ENCODE assay signal across 9 cellular contexts in genomic region chr3:40780801-40781406, GRCh38.
DNase-seq lines count a peak whose midpoint lies in the region; ATAC-seq, FAIRE-seq and TF ChIP-seq lines count a peak whose summit lies in the region.
"Had no signal": no experiment of that assay in that cellular context is flagged by ENCODE, and none has a peak within 500 bp of the region (broad histone marks: within the 10 kb centered on the region; RNA-seq: fewer than 3 reads in every experiment).

No MANE protein-coding gene starts in this region.

- H3K4me2 ChIP-seq in endothelial cell of umbilical vein (ENCODE audit: insufficient read depth, low read length), result no peak overlapping the region

- BruUV-seq in endothelial cell of umbilical vein (replicated peaks; lab: Mats Ljungman, UMichigan), result no TSS peak

- no peaks in the 10 kb centered on the region for H3K9me3 ChIP-seq in endothelial cell of umbilical vein (replicated peaks; ENCODE audit: control insufficient read depth, insufficient read depth, low read length)
- no peaks in the 10 kb centered on the region for H3K9me3 ChIP-seq in thoracic aorta

- no peaks in the 10 kb centered on the region for H3K36me3 ChIP-seq in endothelial cell of umbilical vein (ENCODE audit: control insufficient read depth in 2 of 2, extremely low read depth in 1 of 2, insufficient read depth in 2 of 2, low read length in 2 of 2)
- no peaks in the 10 kb centered on the region for H3K36me3 ChIP-seq in thoracic aorta

- H3K27ac ChIP-seq in endothelial cell of umbilical vein (ENCODE audit: insufficient read depth, low read depth, low read length) (no peak overlapping the region), thoracic aorta (peak overlapping the region; percentile 75 to 85)
- H3K27ac ChIP-seq: SK-N-MC had no signal

- no peak overlapping the region for H3K9ac ChIP-seq in endothelial cell of umbilical vein (replicated peaks; ENCODE audit: extremely low read depth, insufficient read depth, low read length)

- H3K9me1 ChIP-seq in endothelial cell of umbilical vein (replicated peaks; ENCODE audit: control insufficient read depth, extremely low read depth, insufficient read depth, low read length), result no peaks in the 10 kb centered on the region

- ATAC-seq in thoracic aorta (ENCODE audit: insufficient number of reproducible peaks, low FRiP score, low read depth) (peak; percentile 17), HG03175 (IDR thresholded peaks at IDR 0.05; ENCODE audit: unreplicated experiment) (no peak)

- H2AFZ ChIP-seq in endothelial cell of umbilical vein (ENCODE audit: low read depth, low read length), result no peak overlapping the region

- H3K4me3 ChIP-seq in endothelial cell of umbilical vein (replicated peaks in 1 of 3; ENCODE audit: insufficient read depth in 1 of 3, low read depth in 1 of 3, low read length in 3 of 3) (no peak overlapping the region), thoracic aorta (peak overlapping the region; percentile 64)
- H3K4me3 ChIP-seq: SK-N-MC had no signal

- TF ChIP-seq CTCF in endothelial cell of umbilical vein (IDR thresholded peaks at IDR 0.05; ENCODE audit: extremely low read depth in 1 of 2, insufficient read depth in 1 of 2, low read depth in 1 of 2, low read length in 2 of 2), result no peak
- TF ChIP-seq CTCF in thoracic aorta (IDR thresholded peaks at IDR 0.05), result no peak

- intact Hi-C loops in endothelial cell of umbilical vein (cut with micrococcal nuclease), result no loop called here

- peak; percentile 21 for DNase-seq in NCI-H2196 treated with DMSO at 0.1 percent for 48 hours (lab: John Stamatoyannopoulos, UW; ENCODE audit: unreplicated experiment)
- DNase-seq in endothelial cell of umbilical vein (ENCODE audit: low read depth, low spot score), result peak; percentile 6
- DNase-seq in medulla oblongata (ENCODE audit: extremely low spot score), result peak; percentile 38
- peak; percentile 11 for DNase-seq in thoracic aorta (ENCODE audit: low spot score)
- no peak for DNase-seq in UCSD-AML1 (lab: John Stamatoyannopoulos, UW; ENCODE audit: unreplicated experiment)
- DNase-seq in stimulated activated naive CD4-positive, alpha-beta T cell treated with Interleukin-2 at 50 U/mL for 16 hours (lab: John Stamatoyannopoulos, UW), result no peak
- DNase-seq in activated gamma-delta T cell (lab: John Stamatoyannopoulos, UW), result no peak

- FAIRE-seq in endothelial cell of umbilical vein (lab: Jason Lieb, UNC), result no peak

- no peaks in the 10 kb centered on the region for H4K20me1 ChIP-seq in endothelial cell of umbilical vein (replicated peaks; ENCODE audit: control insufficient read depth, extremely low read depth, insufficient read depth, low read length)

- no peaks in the 10 kb centered on the region for H3K4me1 ChIP-seq in endothelial cell of umbilical vein (ENCODE audit: control insufficient read depth, extremely low read depth, insufficient read depth, low read length)
- peaks cover 22 to 30% of the 10 kb centered on the region in 2 donors for H3K4me1 ChIP-seq in thoracic aorta (ENCODE audit: control insufficient read depth in 1 of 2, low read depth in 2 of 2)

- TF ChIP-seq POLR2A in endothelial cell of umbilical vein (IDR thresholded peaks at IDR 0.05; ENCODE audit: low read depth, low read length), result no peak

- dilution Hi-C loops in endothelial cell of umbilical vein (cut with MboI; ENCODE audit: extremely low pct_ligation_motif_present, low sequenced_read_pairs), result no loop called here

- no peaks in the 10 kb centered on the region for H3K79me2 ChIP-seq in endothelial cell of umbilical vein (ENCODE audit: control insufficient read depth, insufficient read depth, low read length)

- CTCF ChIA-PET in endothelial cell of umbilical vein (lab: Charles Lee), result no interaction called here

- H3K27me3 ChIP-seq in endothelial cell of umbilical vein (ENCODE audit: control insufficient read depth in 2 of 2, insufficient read depth in 2 of 2, low read length in 2 of 2) (no peaks in the 10 kb centered on the region), thoracic aorta (replicated peaks; ENCODE audit: insufficient read depth) (no peaks in the 10 kb centered on the region)

- POLR2A ChIA-PET in endothelial cell of umbilical vein (lab: Charles Lee), result interaction anchor here (0.7 kb wide), 1 partner anchor 159 kb away, joined by 4 read pairs; no protein-coding TSS in a partner anchor

TF ChIP-seq in endothelial cell of umbilical vein, 7 proteins besides CTCF, POLR2A, EP300 and RAD21:
- TF ChIP-seq GATA2 (IDR thresholded peaks at IDR 0.05; ENCODE audit: insufficient read depth, insufficient read length, low read depth, low read length), result no peak
- TF ChIP-seq, protein P1, sequence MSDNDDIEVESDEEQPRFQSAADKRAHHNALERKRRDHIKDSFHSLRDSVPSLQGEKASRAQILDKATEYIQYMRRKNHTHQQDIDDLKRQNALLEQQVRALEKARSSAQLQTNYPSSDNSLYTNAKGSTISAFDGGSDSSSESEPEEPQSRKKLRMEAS (IDR thresholded peaks at IDR 0.05; ENCODE audit: insufficient read depth, insufficient read length), result no peak
- no peak for TF ChIP-seq EZH2 (IDR thresholded peaks at IDR 0.05; ENCODE audit: borderline replicate concordance, low read depth, low read length, severe bottlenecking)
- TF ChIP-seq JUN (IDR thresholded peaks at IDR 0.05; ENCODE audit: borderline replicate concordance, insufficient read depth, insufficient read length, low read depth), result no peak
- TF ChIP-seq MYC (IDR thresholded peaks at IDR 0.05; ENCODE audit: low read depth, low read length), result no peak
- TF ChIP-seq FOS (IDR thresholded peaks at IDR 0.05; ENCODE audit: borderline replicate concordance, insufficient read depth, low read length), result no peak
- TF ChIP-seq POLR2AphosphoS5 (IDR thresholded peaks at IDR 0.05; ENCODE audit: insufficient read depth, low read depth, low read length), result no peak

Comparison
In these comparisons a context has a peak if more than half of its experiments do, and no peak if none do; other contexts are left out.
1. DNase-seq: peak in NCI-H2196 treated with DMSO at 0.1 percent for 48 hours (single experiment), endothelial cell of umbilical vein (single experiment), medulla oblongata (single experiment) and thoracic aorta (single experiment); none in UCSD-AML1 (single experiment), stimulated activated naive CD4-positive, alpha-beta T cell treated with Interleukin-2 at 50 U/mL for 16 hours (single experiment) and activated gamma-delta T cell (single experiment).